In the genomic region with DNA sequence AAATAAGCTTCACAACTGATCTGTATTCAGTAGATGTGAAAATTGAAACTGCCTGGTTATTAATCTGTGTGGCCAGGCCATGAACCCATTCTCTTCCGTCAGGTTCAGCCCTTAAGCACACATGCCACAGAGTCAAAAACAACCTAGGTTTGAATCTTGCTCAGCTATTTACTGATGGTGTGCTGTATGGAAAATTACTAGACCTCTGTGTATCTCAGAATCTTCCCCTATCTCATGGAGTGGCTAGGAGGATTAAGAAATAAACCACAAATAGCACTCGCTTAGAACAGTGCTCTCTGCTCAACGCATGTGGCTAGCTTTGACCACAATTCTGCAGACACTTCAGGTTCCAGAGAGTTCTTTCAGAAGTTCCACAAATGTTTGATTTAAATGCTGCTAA, we compare ENCODE assay signal across 8 cellular contexts.
DNase-seq lines count a peak whose midpoint lies in the region; ATAC-seq and TF ChIP-seq lines count a peak whose summit lies in the region.

No MANE protein-coding gene starts in this region.

- DNase-seq in NOMO-1 treated with DMSO at 0.1 percent for 48 hours (lab: John Stamatoyannopoulos, UW; ENCODE audit: unreplicated experiment) = peak; percentile 87
- DNase-seq in midbrain (lab: John Stamatoyannopoulos, UW) = peak; percentile 39
- no peak for DNase-seq in A673 (ENCODE audit: low spot score)
- DNase-seq in amygdala (lab: John Stamatoyannopoulos, UW) = no peak
- no peak for DNase-seq in WTC11 (ENCODE audit: low spot score)
- DNase-seq in vagina (ENCODE audit: extremely low spot score in 2 of 2) = no peak

- H3K36me3 ChIP-seq in A673 (ENCODE audit: insufficient read depth, low read length, poor library complexity, severe bottlenecking) (no peaks in the 10 kb centered on the region), vagina (no peaks in the 10 kb centered on the region)

- intact Hi-C loops in A673 (cut with micrococcal nuclease; ENCODE audit: unreplicated experiment) (no loop called here), vagina (cut with DNase I) (no loop called here)

- H3K27ac Mint-ChIP-seq in WTC11 = no peak overlapping the region

- peaks cover 2% of the 10 kb centered on the region; the same call in 1 of the 2 replicates for H3K36me3 Mint-ChIP-seq in WTC11

- CTCF ChIA-PET in A673 (lab: Charles Lee) (interaction anchor here (0.6 kb wide), 1 partner anchor 18 kb away, joined by 3 read pairs; no protein-coding TSS in a partner anchor), WTC11 (lab: Charles Lee) (no interaction called here)

- H3K27ac ChIP-seq in A673 (ENCODE audit: low read depth, low read length, poor library complexity, severe bottlenecking) (no peak overlapping the region), vagina (no peak overlapping the region)

- H3K4me3 ChIP-seq in A673 (ENCODE audit: low read depth, low read length, poor library complexity, severe bottlenecking) = no peak overlapping the region
- H3K4me3 ChIP-seq in vagina = no peak overlapping the region

- ATAC-seq in GM18870 (IDR thresholded peaks at IDR 0.05; ENCODE audit: unreplicated experiment) = peak; percentile 76
- ATAC-seq in HG02840 (IDR thresholded peaks at IDR 0.05; ENCODE audit: low FRiP score, unreplicated experiment) = peak; percentile 63
- ATAC-seq in WTC11 = no peak

- BruUV-seq in A673 (replicated peaks; lab: Mats Ljungman, UMichigan) = no TSS peak

- H3K27me3 Mint-ChIP-seq in WTC11 (ENCODE audit: low read depth) = no peaks in the 10 kb centered on the region

- no peak overlapping the region for H3K4me3 Mint-ChIP-seq in WTC11

- H3K4me1 ChIP-seq in A673 (ENCODE audit: insufficient read depth, low read length, poor library complexity, severe bottlenecking) (no peaks in the 10 kb centered on the region), vagina (no peaks in the 10 kb centered on the region)

- POLR2A ChIA-PET in A673 (lab: Charles Lee; ENCODE audit: low non-redundant PET) (no interaction called here), WTC11 (lab: Charles Lee) (no interaction called here)

- H3K9me3 ChIP-seq in A673 (ENCODE audit: low read depth, low read length, poor library complexity, severe bottlenecking) (no peaks in the 10 kb centered on the region), vagina (no peaks in the 10 kb centered on the region)

- TF ChIP-seq POLR2A in vagina (IDR thresholded peaks at IDR 0.05) = no peak

- peaks cover 47% of the 10 kb centered on the region for H3K4me1 Mint-ChIP-seq in WTC11

- TF ChIP-seq CTCF in A673 (conservative IDR thresholded peaks at IDR 0.05; ENCODE audit: low read depth, low read length) (no peak), WTC11 (IDR thresholded peaks at IDR 0.05) (no peak), vagina (IDR thresholded peaks at IDR 0.05) (no peak)

- peaks cover 14% of the 10 kb centered on the region for H3K9me3 Mint-ChIP-seq in WTC11

- H3K27me3 ChIP-seq in A673 (replicated peaks; ENCODE audit: insufficient read depth, low read depth, low read length, poor library complexity) = no peaks in the 10 kb centered on the region
- no peaks in the 10 kb centered on the region for H3K27me3 ChIP-seq in vagina

TF ChIP-seq in WTC11, 78 proteins besides CTCF, POLR2A, EP300 and RAD21:
- TF ChIP-seq TP53 (CRISPR knock-in tag; IDR thresholded peaks at IDR 0.05) = no peak
- TF ChIP-seq, protein P1, sequence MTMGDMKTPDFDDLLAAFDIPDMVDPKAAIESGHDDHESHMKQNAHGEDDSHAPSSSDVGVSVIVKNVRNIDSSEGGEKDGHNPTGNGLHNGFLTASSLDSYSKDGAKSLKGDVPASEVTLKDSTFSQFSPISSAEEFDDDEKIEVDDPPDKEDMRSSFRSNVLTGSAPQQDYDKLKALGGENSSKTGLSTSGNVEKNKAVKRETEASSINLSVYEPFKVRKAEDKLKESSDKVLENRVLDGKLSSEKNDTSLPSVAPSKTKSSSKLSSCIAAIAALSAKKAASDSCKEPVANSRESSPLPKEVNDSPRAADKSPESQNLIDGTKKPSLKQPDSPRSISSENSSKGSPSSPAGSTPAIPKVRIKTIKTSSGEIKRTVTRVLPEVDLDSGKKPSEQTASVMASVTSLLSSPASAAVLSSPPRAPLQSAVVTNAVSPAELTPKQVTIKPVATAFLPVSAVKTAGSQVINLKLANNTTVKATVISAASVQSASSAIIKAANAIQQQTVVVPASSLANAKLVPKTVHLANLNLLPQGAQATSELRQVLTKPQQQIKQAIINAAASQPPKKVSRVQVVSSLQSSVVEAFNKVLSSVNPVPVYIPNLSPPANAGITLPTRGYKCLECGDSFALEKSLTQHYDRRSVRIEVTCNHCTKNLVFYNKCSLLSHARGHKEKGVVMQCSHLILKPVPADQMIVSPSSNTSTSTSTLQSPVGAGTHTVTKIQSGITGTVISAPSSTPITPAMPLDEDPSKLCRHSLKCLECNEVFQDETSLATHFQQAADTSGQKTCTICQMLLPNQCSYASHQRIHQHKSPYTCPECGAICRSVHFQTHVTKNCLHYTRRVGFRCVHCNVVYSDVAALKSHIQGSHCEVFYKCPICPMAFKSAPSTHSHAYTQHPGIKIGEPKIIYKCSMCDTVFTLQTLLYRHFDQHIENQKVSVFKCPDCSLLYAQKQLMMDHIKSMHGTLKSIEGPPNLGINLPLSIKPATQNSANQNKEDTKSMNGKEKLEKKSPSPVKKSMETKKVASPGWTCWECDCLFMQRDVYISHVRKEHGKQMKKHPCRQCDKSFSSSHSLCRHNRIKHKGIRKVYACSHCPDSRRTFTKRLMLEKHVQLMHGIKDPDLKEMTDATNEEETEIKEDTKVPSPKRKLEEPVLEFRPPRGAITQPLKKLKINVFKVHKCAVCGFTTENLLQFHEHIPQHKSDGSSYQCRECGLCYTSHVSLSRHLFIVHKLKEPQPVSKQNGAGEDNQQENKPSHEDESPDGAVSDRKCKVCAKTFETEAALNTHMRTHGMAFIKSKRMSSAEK (CRISPR knock-in tag; IDR thresholded peaks at IDR 0.05; ENCODE audit: borderline replicate concordance) = no peak
- TF ChIP-seq, protein P2, sequence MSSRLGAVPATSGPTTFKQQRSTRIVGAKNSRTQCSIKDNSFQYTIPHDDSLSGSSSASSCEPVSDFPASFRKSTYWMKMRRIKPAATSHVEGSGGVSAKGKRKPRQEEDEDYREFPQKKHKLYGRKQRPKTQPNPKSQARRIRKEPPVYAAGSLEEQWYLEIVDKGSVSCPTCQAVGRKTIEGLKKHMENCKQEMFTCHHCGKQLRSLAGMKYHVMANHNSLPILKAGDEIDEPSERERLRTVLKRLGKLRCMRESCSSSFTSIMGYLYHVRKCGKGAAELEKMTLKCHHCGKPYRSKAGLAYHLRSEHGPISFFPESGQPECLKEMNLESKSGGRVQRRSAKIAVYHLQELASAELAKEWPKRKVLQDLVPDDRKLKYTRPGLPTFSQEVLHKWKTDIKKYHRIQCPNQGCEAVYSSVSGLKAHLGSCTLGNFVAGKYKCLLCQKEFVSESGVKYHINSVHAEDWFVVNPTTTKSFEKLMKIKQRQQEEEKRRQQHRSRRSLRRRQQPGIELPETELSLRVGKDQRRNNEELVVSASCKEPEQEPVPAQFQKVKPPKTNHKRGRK (CRISPR knock-in tag; IDR thresholded peaks at IDR 0.05; ENCODE audit: borderline replicate concordance) = no peak
- TF ChIP-seq, protein P3, sequence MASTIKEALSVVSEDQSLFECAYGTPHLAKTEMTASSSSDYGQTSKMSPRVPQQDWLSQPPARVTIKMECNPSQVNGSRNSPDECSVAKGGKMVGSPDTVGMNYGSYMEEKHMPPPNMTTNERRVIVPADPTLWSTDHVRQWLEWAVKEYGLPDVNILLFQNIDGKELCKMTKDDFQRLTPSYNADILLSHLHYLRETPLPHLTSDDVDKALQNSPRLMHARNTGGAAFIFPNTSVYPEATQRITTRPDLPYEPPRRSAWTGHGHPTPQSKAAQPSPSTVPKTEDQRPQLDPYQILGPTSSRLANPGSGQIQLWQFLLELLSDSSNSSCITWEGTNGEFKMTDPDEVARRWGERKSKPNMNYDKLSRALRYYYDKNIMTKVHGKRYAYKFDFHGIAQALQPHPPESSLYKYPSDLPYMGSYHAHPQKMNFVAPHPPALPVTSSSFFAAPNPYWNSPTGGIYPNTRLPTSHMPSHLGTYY (CRISPR knock-in tag; IDR thresholded peaks at IDR 0.05) = no peak
- TF ChIP-seq ZNF121 (CRISPR knock-in tag; IDR thresholded peaks at IDR 0.05) = no peak
- TF ChIP-seq, protein P4, sequence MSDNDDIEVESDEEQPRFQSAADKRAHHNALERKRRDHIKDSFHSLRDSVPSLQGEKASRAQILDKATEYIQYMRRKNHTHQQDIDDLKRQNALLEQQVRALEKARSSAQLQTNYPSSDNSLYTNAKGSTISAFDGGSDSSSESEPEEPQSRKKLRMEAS (CRISPR knock-in tag; IDR thresholded peaks at IDR 0.05) = no peak
- TF ChIP-seq ESRRA (CRISPR knock-in tag; IDR thresholded peaks at IDR 0.05; ENCODE audit: borderline replicate concordance) = no peak
- TF ChIP-seq ZNF396 (CRISPR knock-in tag; IDR thresholded peaks at IDR 0.05; ENCODE audit: borderline replicate concordance) = no peak

Comparison
In these comparisons a context has a peak if more than half of its experiments do, and no peak if none do; other contexts are left out.
1. DNase-seq: peak in NOMO-1 treated with DMSO at 0.1 percent for 48 hours (single experiment) and midbrain (single experiment); none in A673 (single experiment), amygdala (0 of 56), WTC11 (single experiment) and vagina (0 of 2).